Comparison of ENCODE assay signal across 2 cellular contexts in genomic region chr2:660477-661214, GRCh38.
TF ChIP-seq lines count a peak whose summit lies in the region.

No MANE protein-coding gene starts in this region.

TF ChIP-seq in HEK293, 187 proteins besides CTCF, POLR2A, EP300 and RAD21 (continued from another document):
- peak; percentile 90 for TF ChIP-seq ZIC2 (tag by site-specific recombination; IDR thresholded peaks at IDR 0.05)
- TF ChIP-seq, protein P1, sequence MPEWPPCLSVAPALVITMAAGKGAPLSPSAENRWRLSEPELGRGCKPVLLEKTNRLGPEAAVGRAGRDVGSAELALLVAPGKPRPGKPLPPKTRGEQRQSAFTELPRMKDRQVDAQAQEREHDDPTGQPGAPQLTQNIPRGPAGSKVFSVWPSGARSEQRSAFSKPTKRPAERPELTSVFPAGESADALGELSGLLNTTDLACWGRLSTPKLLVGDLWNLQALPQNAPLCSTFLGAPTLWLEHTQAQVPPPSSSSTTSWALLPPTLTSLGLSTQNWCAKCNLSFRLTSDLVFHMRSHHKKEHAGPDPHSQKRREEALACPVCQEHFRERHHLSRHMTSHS (tag by site-specific recombination; IDR thresholded peaks at IDR 0.05), result no peak

TF ChIP-seq in H1, 55 proteins besides CTCF, POLR2A, EP300 and RAD21:
- TF ChIP-seq, protein P2, sequence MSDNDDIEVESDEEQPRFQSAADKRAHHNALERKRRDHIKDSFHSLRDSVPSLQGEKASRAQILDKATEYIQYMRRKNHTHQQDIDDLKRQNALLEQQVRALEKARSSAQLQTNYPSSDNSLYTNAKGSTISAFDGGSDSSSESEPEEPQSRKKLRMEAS (IDR thresholded peaks at IDR 0.05), result peak; percentile 47; the same call in 1 of the 2 replicates
- TF ChIP-seq E2F6 (IDR thresholded peaks at IDR 0.05), result peak; percentile 72
- TF ChIP-seq GABPA (IDR thresholded peaks at IDR 0.05; ENCODE audit: borderline replicate concordance, insufficient read depth, low read length), result 0 out of 2 replicates have a peak, but pooled peaks have one; percentile 23
- TF ChIP-seq, protein P3, sequence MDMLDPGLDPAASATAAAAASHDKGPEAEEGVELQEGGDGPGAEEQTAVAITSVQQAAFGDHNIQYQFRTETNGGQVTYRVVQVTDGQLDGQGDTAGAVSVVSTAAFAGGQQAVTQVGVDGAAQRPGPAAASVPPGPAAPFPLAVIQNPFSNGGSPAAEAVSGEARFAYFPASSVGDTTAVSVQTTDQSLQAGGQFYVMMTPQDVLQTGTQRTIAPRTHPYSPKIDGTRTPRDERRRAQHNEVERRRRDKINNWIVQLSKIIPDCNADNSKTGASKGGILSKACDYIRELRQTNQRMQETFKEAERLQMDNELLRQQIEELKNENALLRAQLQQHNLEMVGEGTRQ (IDR thresholded peaks at IDR 0.05; ENCODE audit: low read length), result no peak
TF ChIP-seq in H1: peak in this region for 3.
